8 cellular contexts compared by ENCODE assay signal in genomic region chr20:32333181-32333987, GRCh38. TPM values are rescaled to one million over a fixed set of nuclear protein-coding genes. Genes with fewer than 3 reads are reported as not detected.
DNase-seq lines count a peak whose midpoint lies in the region; ATAC-seq and TF ChIP-seq lines count a peak whose summit lies in the region.

No MANE protein-coding gene starts in this region.

- POLR2A ChIA-PET in activated CD8-positive, alpha-beta T cell treated with anti-CD3 and anti-CD28 coated beads for 36 hours (lab: Charles Lee), result interaction anchor here (0.6 to 2.8 kb wide), 16 partner anchors 8 to 566 kb away, joined by 3 to 15 read pairs (median 4); partner anchors contain the start of gene ASXL1

- no peak for TF ChIP-seq CTCF in activated CD8-positive, alpha-beta T cell treated with anti-CD3 and anti-CD28 coated beads for 36 hours (IDR thresholded peaks at IDR 0.05)
- TF ChIP-seq CTCF in mesothelial cell of epicardium (IDR thresholded peaks at IDR 0.05; ENCODE audit: unreplicated experiment), result no peak

- H3K9me3 Mint-ChIP-seq in activated CD8-positive, alpha-beta T cell treated with anti-CD3 and anti-CD28 coated beads for 36 hours, result no peaks in the 10 kb centered on the region
- H3K9me3 Mint-ChIP-seq in mesothelial cell of epicardium, result no peaks in the 10 kb centered on the region

- H3K27me3 ChIP-seq in H7 (ENCODE audit: control insufficient read depth, insufficient read depth, low read length), result no peaks in the 10 kb centered on the region

- DNase-seq in activated CD8-positive, alpha-beta T cell treated with anti-CD3 and anti-CD28 coated beads for 36 hours, result peak; percentile 73
- DNase-seq in stimulated activated CD4-positive, alpha-beta T cell treated with anti-CD3 and anti-CD28 coated beads, Interleukin-12 subunit alpha, Interleukin-12 subunit beta, amount 100 ng/mL, for 48 hours (ENCODE audit: low read depth in 2 of 3, low spot score in 1 of 3), result peak in 2 of 3 donors; percentile 34 to 43
- DNase-seq in SKM-1 (lab: John Stamatoyannopoulos, UW; ENCODE audit: unreplicated experiment) (no peak), cerebellar nuclear complex (lab: John Stamatoyannopoulos, UW) (no peak), H7 (no peak), mesothelial cell of epicardium (ENCODE audit: low spot score in 2 of 2, unreplicated experiment in 2 of 2) (no peak)

- no peaks in the 10 kb centered on the region for H3K27me3 Mint-ChIP-seq in activated CD8-positive, alpha-beta T cell treated with anti-CD3 and anti-CD28 coated beads for 36 hours
- no peaks in the 10 kb centered on the region for H3K27me3 Mint-ChIP-seq in mesothelial cell of epicardium (ENCODE audit: low read depth)

- H3K4me3 Mint-ChIP-seq in activated CD8-positive, alpha-beta T cell treated with anti-CD3 and anti-CD28 coated beads for 36 hours, result peak overlapping the region; percentile 18
- no peak overlapping the region for H3K4me3 Mint-ChIP-seq in mesothelial cell of epicardium

- peaks cover 5% of the 10 kb centered on the region for H3K36me3 ChIP-seq in H7 (replicated peaks; ENCODE audit: control insufficient read depth, insufficient read depth, low read length)

- ATAC-seq in GM18907 (IDR thresholded peaks at IDR 0.05; ENCODE audit: unreplicated experiment) (peak; percentile 62), HG02763 (IDR thresholded peaks at IDR 0.05; ENCODE audit: unreplicated experiment) (peak; percentile 54)
- peak; percentile 84 for ATAC-seq in activated CD8-positive, alpha-beta T cell treated with anti-CD3 and anti-CD28 coated beads for 36 hours

- peaks cover 45% of the 10 kb centered on the region for H3K36me3 Mint-ChIP-seq in activated CD8-positive, alpha-beta T cell treated with anti-CD3 and anti-CD28 coated beads for 36 hours (ENCODE audit: low read depth)
- H3K36me3 Mint-ChIP-seq in mesothelial cell of epicardium, result peaks cover 9% of the 10 kb centered on the region

- H3K27ac Mint-ChIP-seq in activated CD8-positive, alpha-beta T cell treated with anti-CD3 and anti-CD28 coated beads for 36 hours, result peak overlapping the region; percentile 90
- H3K27ac Mint-ChIP-seq in mesothelial cell of epicardium, result no peak overlapping the region

- peaks cover 47% of the 10 kb centered on the region for H3K4me1 Mint-ChIP-seq in activated CD8-positive, alpha-beta T cell treated with anti-CD3 and anti-CD28 coated beads for 36 hours (ENCODE audit: low read depth)
- H3K4me1 Mint-ChIP-seq in mesothelial cell of epicardium, result peaks cover 6% of the 10 kb centered on the region

- intact Hi-C loops in activated CD8-positive, alpha-beta T cell treated with anti-CD3 and anti-CD28 coated beads for 36 hours (cut with micrococcal nuclease), result loop anchor here (5.0 kb wide), 1 partner anchor 46 kb away; no protein-coding TSS in a partner anchor

- H3K4me3 ChIP-seq in H7 (ENCODE audit: insufficient read depth, low read depth, low read length), result no peak overlapping the region

- CTCF ChIA-PET in activated CD8-positive, alpha-beta T cell treated with anti-CD3 and anti-CD28 coated beads for 36 hours (lab: Charles Lee), result interaction anchor here (0.8 to 1.3 kb wide), 2 partner anchors 28 to 29 kb away, joined by 3 read pairs; no protein-coding TSS in a partner anchor

RNA-seq across cellular contexts. Expression of gene ASXL1, which starts 24.7 kb away (rescaled TPM):
- 100 to 1,000 TPM; 129 to 137 TPM for total RNA-seq in activated CD8-positive, alpha-beta T cell treated with anti-CD3 and anti-CD28 coated beads for 36 hours
- 12.5 and 14.3 TPM in 2 replicates for total RNA-seq in H7 (2014; rRNA removed; shearing (Covaris generic))
- 173 to 182 TPM (median 173 TPM) in 3 replicates for total RNA-seq in mesothelial cell of epicardium

RNA-seq across cellular contexts. Expression of gene KIF3B, which starts 55.9 kb away (rescaled TPM):
- 10 to 100 TPM; 25.4 to 25.7 TPM for total RNA-seq in activated CD8-positive, alpha-beta T cell treated with anti-CD3 and anti-CD28 coated beads for 36 hours
- 8.4 and 9.5 TPM in 2 replicates for total RNA-seq in H7 (2014; rRNA removed; shearing (Covaris generic))
- total RNA-seq in mesothelial cell of epicardium, result 21.1 to 22.2 TPM (median 21.3 TPM) in 3 replicates

Comparison
In these comparisons a context has a peak if more than half of its experiments do, and no peak if none do; other contexts are left out.
1. DNase-seq: peak in activated CD8-positive, alpha-beta T cell treated with anti-CD3 and anti-CD28 coated beads for 36 hours (single experiment) and stimulated activated CD4-positive, alpha-beta T cell treated with anti-CD3 and anti-CD28 coated beads, Interleukin-12 subunit alpha, Interleukin-12 subunit beta, amount 100 ng/mL, for 48 hours (2 of 3); none in SKM-1 (single experiment), cerebellar nuclear complex (0 of 2), H7 (single experiment) and mesothelial cell of epicardium (0 of 2).
2. Peak in every context shown above with its lines, with median percentiles within 50 percentile points of each other: ATAC-seq.